17 cellular contexts compared by ENCODE assay signal in genomic region chr18:28159055-28159454, GRCh38. TPM values are rescaled to one million over a fixed set of nuclear protein-coding genes. Genes with fewer than 3 reads are reported as not detected.
A peak's percentile ranks its signal among the peaks of the same experiment; 100 is the strongest.
DNase-seq lines count a peak whose midpoint lies in the region; ATAC-seq and TF ChIP-seq lines count a peak whose summit lies in the region.
"Had no signal": no experiment of that assay in that cellular context is flagged by ENCODE, and none has a peak within 500 bp of the region (broad histone marks: within the 10 kb centered on the region; RNA-seq: fewer than 3 reads in every experiment).

No MANE protein-coding gene starts in this region.

- no peak for TF ChIP-seq POLR2A in esophagus muscularis mucosa (IDR thresholded peaks at IDR 0.05; ENCODE audit: low read depth)

- no peak overlapping the region for H3K27ac ChIP-seq in esophagus muscularis mucosa (replicated peaks in 1 of 4)

- H3K4me1 Mint-ChIP-seq in mesothelial cell of epicardium: peaks cover 19% of the 10 kb centered on the region
- H3K4me1 Mint-ChIP-seq: activated CD8-positive, alpha-beta memory T cell treated with anti-CD3 and anti-CD28 coated beads, Interleukin-2, amount 10 ng/mL, durations not matched to agents 7 days and 5 days; CD14-positive monocyte had no signal

- no peak overlapping the region for H3K27ac Mint-ChIP-seq in mesothelial cell of epicardium
- H3K27ac Mint-ChIP-seq: activated CD8-positive, alpha-beta memory T cell treated with anti-CD3 and anti-CD28 coated beads, Interleukin-2, amount 10 ng/mL, durations not matched to agents 7 days and 5 days; CD14-positive monocyte; T-helper 2 cell treated with Interferon-gamma antibody and Interleukin-4, amounts not matched to agents 5 μg/mL and 100 μg/mL, for 36 hours; type B pancreatic cell had no signal

- DNase-seq in NCI-H2081 (lab: John Stamatoyannopoulos, UW) (peak; percentile 9 to 32), NCI-H2081 treated with DMSO at 0.1 percent for 48 hours (lab: John Stamatoyannopoulos, UW) (no peak), NCI-H226 (peak; percentile 75), esophagus muscularis mucosa (ENCODE audit: extremely low spot score) (peak; percentile 37), myocyte (ENCODE audit: low read depth) (peak; percentile 22), mesothelial cell of epicardium (ENCODE audit: low spot score in 2 of 2, unreplicated experiment in 2 of 2) (no peak)
- DNase-seq: 8988T; activated CD8-positive, alpha-beta memory T cell treated with anti-CD3 and anti-CD28 coated beads, Interleukin-2, amount 10 ng/mL, durations not matched to agents 7 days and 5 days; DMS53; mammary epithelial cell; NCI-H345; stimulated activated naive CD8-positive, alpha-beta T cell treated with anti-CD3 and anti-CD28 coated beads, Interleukin-15, Interleukin-2, amounts not matched to agents 100 U/mL and 50 U/mL, for 24 hours had no signal

- TF ChIP-seq EP300 in esophagus muscularis mucosa (IDR thresholded peaks at IDR 0.05): no peak

- no peaks in the 10 kb centered on the region for H3K27me3 Mint-ChIP-seq in mesothelial cell of epicardium (ENCODE audit: low read depth)
- H3K27me3 Mint-ChIP-seq: activated CD8-positive, alpha-beta memory T cell treated with anti-CD3 and anti-CD28 coated beads, Interleukin-2, amount 10 ng/mL, durations not matched to agents 7 days and 5 days; type B pancreatic cell had no signal

- no peaks in the 10 kb centered on the region for H3K27me3 ChIP-seq in esophagus muscularis mucosa

- intact Hi-C loops in esophagus muscularis mucosa (cut with DNase I): no loop called here

- no peaks in the 10 kb centered on the region for H3K36me3 Mint-ChIP-seq in mesothelial cell of epicardium
- H3K36me3 Mint-ChIP-seq: activated CD8-positive, alpha-beta memory T cell treated with anti-CD3 and anti-CD28 coated beads, Interleukin-2, amount 10 ng/mL, durations not matched to agents 7 days and 5 days; CD14-positive monocyte; type B pancreatic cell had no signal

- H3K4me1 ChIP-seq in esophagus muscularis mucosa: peaks cover 9 to 22% (median 13%) of the 10 kb centered on the region in 4 donors

- H3K36me3 ChIP-seq in esophagus muscularis mucosa: no peaks in the 10 kb centered on the region

- TF ChIP-seq CTCF in esophagus muscularis mucosa (IDR thresholded peaks at IDR 0.05) (no peak), mesothelial cell of epicardium (IDR thresholded peaks at IDR 0.05; ENCODE audit: unreplicated experiment) (no peak)

- no peak overlapping the region for H3K4me3 Mint-ChIP-seq in mesothelial cell of epicardium
- H3K4me3 Mint-ChIP-seq: activated CD8-positive, alpha-beta memory T cell treated with anti-CD3 and anti-CD28 coated beads, Interleukin-2, amount 10 ng/mL, durations not matched to agents 7 days and 5 days; CD14-positive monocyte; T-helper 2 cell treated with Interferon-gamma antibody and Interleukin-4, amounts not matched to agents 5 μg/mL and 100 μg/mL, for 36 hours; type B pancreatic cell had no signal

- 88% methylated on average over 2 of the region's 2 CpGs for WGBS in esophagus muscularis mucosa

- ATAC-seq in GM21717 (IDR thresholded peaks at IDR 0.05; ENCODE audit: unreplicated experiment): no peak
- no peak for ATAC-seq in HG02759 (IDR thresholded peaks at IDR 0.05; ENCODE audit: unreplicated experiment)
- ATAC-seq: activated CD8-positive, alpha-beta memory T cell treated with anti-CD3 and anti-CD28 coated beads, Interleukin-2, amount 10 ng/mL, durations not matched to agents 7 days and 5 days; stimulated activated naive CD8-positive, alpha-beta T cell treated with anti-CD3 and anti-CD28 coated beads, Interleukin-15, Interleukin-2, amounts not matched to agents 100 U/mL and 50 U/mL, for 24 hours had no signal

- no peaks in the 10 kb centered on the region for H3K9me3 ChIP-seq in esophagus muscularis mucosa

- no peaks in the 10 kb centered on the region for H3K9me3 Mint-ChIP-seq in mesothelial cell of epicardium
- H3K9me3 Mint-ChIP-seq: type B pancreatic cell had no signal

- no peak overlapping the region for H3K4me3 ChIP-seq in esophagus muscularis mucosa

RNA-seq across cellular contexts. Expression of gene CDH2, which starts 17.9 kb away (rescaled TPM):
- total RNA-seq in esophagus muscularis mucosa (10 to 100 TPM; 10.9 to 17.4 (median 13.6) TPM), myocyte (19.3 and 21.2 TPM in 2 replicates), mesothelial cell of epicardium (44.9 to 46.6 TPM (median 45.0 TPM) in 3 replicates)
- polyA plus RNA-seq in myocyte (2012): 80.9 TPM
- polyA plus RNA-seq: mammary epithelial cell had no signal

Comparison
In these comparisons a context has a peak if more than half of its experiments do, and no peak if none do; other contexts are left out.
1. DNase-seq: peak in NCI-H2081 (2 of 2), NCI-H226 (single experiment), esophagus muscularis mucosa (single experiment) and myocyte (single experiment); none in NCI-H2081 treated with DMSO at 0.1 percent for 48 hours (single experiment) and mesothelial cell of epicardium (0 of 2).